Comparison of ENCODE assay signal across 20 cellular contexts in genomic region chr16:72645526-72645925, GRCh38.
"Had no signal": no experiment of that assay in that cellular context is flagged by ENCODE, and none has a peak within 500 bp of the region (broad histone marks: within the 10 kb centered on the region; RNA-seq: fewer than 3 reads in every experiment).

No MANE protein-coding gene starts in this region.

- H3K36me3 Mint-ChIP-seq: activated naive CD4-positive, alpha-beta T cell treated with anti-CD3 and anti-CD28 coated beads, Interleukin-2, amount 10 ng/mL, durations not matched to agents 7 days and 5 days; immature natural killer cell had no signal

- H3K36me3 ChIP-seq: colonic mucosa, transverse colon, vagina had no signal

- DNase-seq: activated CD4-positive, CD25-positive, alpha-beta regulatory T cell treated with anti-CD3 and anti-CD28 coated beads, Interleukin-2, amount 50 U/mL, for 72 hours; activated naive CD4-positive, alpha-beta T cell treated with anti-CD3 and anti-CD28 coated beads, Interleukin-2, amount 10 ng/mL, durations not matched to agents 7 days and 5 days; body of pancreas; caudate nucleus; colonic mucosa; head of caudate nucleus; immature natural killer cell; nephron progenitor cell; occipital lobe; right cardiac atrium; small intestine; stimulated activated CD4-positive, alpha-beta T cell treated with anti-CD3 and anti-CD28 coated beads, Interleukin-4, amount 100 ng/mL, for 24 hours; stimulated activated naive CD4-positive, alpha-beta T cell; transverse colon had no signal

- H3K9me3 ChIP-seq: colonic mucosa, vagina had no signal

- FAIRE-seq: endothelial cell of umbilical vein, frontal cortex, small intestine had no signal

- H3K4me3 Mint-ChIP-seq: activated naive CD4-positive, alpha-beta T cell treated with anti-CD3 and anti-CD28 coated beads, Interleukin-2, amount 10 ng/mL, durations not matched to agents 7 days and 5 days; immature natural killer cell; nephron progenitor cell; T-helper 2 cell treated with Interferon-gamma antibody and Interleukin-4, amounts not matched to agents 5 μg/mL and 100 μg/mL, for 36 hours had no signal

- H3K27ac ChIP-seq: body of pancreas, colonic mucosa, transverse colon, vagina had no signal

- H3K27me3 ChIP-seq: body of pancreas, colonic mucosa, transverse colon, vagina had no signal

- ATAC-seq: body of pancreas, right cardiac atrium had no signal

- H3K27ac Mint-ChIP-seq: activated naive CD4-positive, alpha-beta T cell treated with anti-CD3 and anti-CD28 coated beads, Interleukin-2, amount 10 ng/mL, durations not matched to agents 7 days and 5 days; activated T-helper 2 cell treated with anti-CD3 and anti-CD28 coated beads, Interferon-gamma antibody, Interleukin-2, Interleukin-4, amounts not matched to agents 10 μg/mL and 5 μg/mL and 100 μg/mL, durations not matched to agents 14 hours and 24 hours and 36 hours; immature natural killer cell; nephron progenitor cell; progenitor cell of endocrine pancreas; T-helper 2 cell treated with Interferon-gamma antibody and Interleukin-4, amounts not matched to agents 5 μg/mL and 100 μg/mL, for 36 hours had no signal

- H3K4me1 ChIP-seq: body of pancreas, colonic mucosa, transverse colon, vagina had no signal

- H3K27me3 Mint-ChIP-seq: activated naive CD4-positive, alpha-beta T cell treated with anti-CD3 and anti-CD28 coated beads, Interleukin-2, amount 10 ng/mL, durations not matched to agents 7 days and 5 days; progenitor cell of endocrine pancreas had no signal

- H3K4me3 ChIP-seq: body of pancreas, colonic mucosa, transverse colon, vagina had no signal

- H3K9me3 Mint-ChIP-seq: immature natural killer cell had no signal

- H3K4me1 Mint-ChIP-seq: activated naive CD4-positive, alpha-beta T cell treated with anti-CD3 and anti-CD28 coated beads, Interleukin-2, amount 10 ng/mL, durations not matched to agents 7 days and 5 days; immature natural killer cell; nephron progenitor cell had no signal
